In genomic region chr7:29499932-29500331, GRCh38 we compare ENCODE assay signal across 28 cellular contexts.
"Had no signal": no experiment of that assay in that cellular context is flagged by ENCODE, and none has a peak within 500 bp of the region (broad histone marks: within the 10 kb centered on the region; RNA-seq: fewer than 3 reads in every experiment).

No MANE protein-coding gene starts in this region.

- H3K79me2 ChIP-seq: hepatocyte had no signal

- H3K36me3 Mint-ChIP-seq: mesothelial cell of epicardium; naive thymus-derived CD4-positive, alpha-beta T cell had no signal

- H3K9me3 ChIP-seq: gastrocnemius medialis, left lung, prostate gland, right atrium auricular region, suprapubic skin, transverse colon, upper lobe of right lung, uterus had no signal

- H3K4me1 Mint-ChIP-seq: naive thymus-derived CD4-positive, alpha-beta T cell; stimulated activated naive CD8-positive, alpha-beta T cell treated with anti-CD3 and anti-CD28 coated beads, Interleukin-15, amount 100 ng/mL, for 72 hours had no signal

- H3K27me3 Mint-ChIP-seq: effector memory CD8-positive, alpha-beta T cell; stimulated activated naive CD8-positive, alpha-beta T cell treated with anti-CD3 and anti-CD28 coated beads, Interleukin-15, amount 100 ng/mL, for 72 hours had no signal

- H3K9me3 Mint-ChIP-seq: effector memory CD8-positive, alpha-beta T cell; mesothelial cell of epicardium; nephron; neural progenitor cell; stimulated activated naive CD8-positive, alpha-beta T cell treated with anti-CD3 and anti-CD28 coated beads, Interleukin-15, amount 100 ng/mL, for 72 hours had no signal

- ATAC-seq: effector memory CD8-positive, alpha-beta T cell; gastrocnemius medialis; left lung; naive thymus-derived CD4-positive, alpha-beta T cell; sciatic nerve; stimulated activated naive CD8-positive, alpha-beta T cell treated with anti-CD3 and anti-CD28 coated beads, Interleukin-15, amount 100 ng/mL, for 72 hours; upper lobe of right lung had no signal

- H3K27ac ChIP-seq: gastrocnemius medialis, hepatocyte, left lung, neural progenitor cell, prostate gland, right atrium auricular region, suprapubic skin, transverse colon, upper lobe of right lung, uterus had no signal

- FAIRE-seq: endometrium, kidney had no signal

- H3K4me3 ChIP-seq: gastrocnemius medialis, hepatocyte, left lung, neural progenitor cell, prostate gland, right atrium auricular region, smooth muscle cell, suprapubic skin, transverse colon, upper lobe of right lung, uterus had no signal

- H2AFZ ChIP-seq: hepatocyte, neural progenitor cell had no signal

- H3K4me3 Mint-ChIP-seq: effector memory CD8-positive, alpha-beta T cell; mesothelial cell of epicardium; naive thymus-derived CD4-positive, alpha-beta T cell; nephron; neural progenitor cell; stimulated activated naive CD8-positive, alpha-beta T cell treated with anti-CD3 and anti-CD28 coated beads, Interleukin-15, amount 100 ng/mL, for 72 hours had no signal

- H3K27ac Mint-ChIP-seq: effector memory CD8-positive, alpha-beta T cell; mesothelial cell of epicardium; naive thymus-derived CD4-positive, alpha-beta T cell; nephron; neural progenitor cell; stimulated activated naive CD8-positive, alpha-beta T cell treated with anti-CD3 and anti-CD28 coated beads, Interleukin-15, amount 100 ng/mL, for 72 hours had no signal

- H3K36me3 ChIP-seq: gastrocnemius medialis, left lung, neural progenitor cell, prostate gland, right atrium auricular region, suprapubic skin, uterus had no signal

- H3K4me1 ChIP-seq: gastrocnemius medialis, left lung, prostate gland, right atrium auricular region, suprapubic skin, transverse colon, upper lobe of right lung, uterus had no signal

- H3K4me2 ChIP-seq: hepatocyte, neural progenitor cell, smooth muscle cell had no signal

- H3K9ac ChIP-seq: neural progenitor cell had no signal

- H3K27me3 ChIP-seq: gastrocnemius medialis, hepatocyte, left lung, neural progenitor cell, right atrium auricular region, suprapubic skin, transverse colon, upper lobe of right lung, uterus had no signal

- DNase-seq: cortex of kidney; effector memory CD8-positive, alpha-beta T cell; erythroblast; gastrocnemius medialis; head of caudate nucleus; kidney; left lung; mesenchymal stem cell; naive thymus-derived CD4-positive, alpha-beta T cell; stimulated activated CD4-positive, alpha-beta T cell treated with anti-CD3 and anti-CD28 coated beads, Interleukin-12 subunit alpha, Interleukin-12 subunit beta, amount 100 ng/mL, for 4 hours; stimulated activated CD4-positive, alpha-beta T cell treated with anti-CD3 and anti-CD28 coated beads, Interleukin-1b, Interleukin-23, amount 100 ng/mL, for 48 hours; stimulated activated CD4-positive, alpha-beta T cell treated with anti-CD3 and anti-CD28 coated beads, Interleukin-4, amount 100 ng/mL, for 1 hour; stimulated activated CD8-positive, alpha-beta memory T cell treated with anti-CD3 and anti-CD28 coated beads, Interleukin-4, amount 100 ng/mL, for 48 hours; stimulated activated naive CD4-positive, alpha-beta T cell; stimulated activated naive CD8-positive, alpha-beta T cell treated with anti-CD3 and anti-CD28 coated beads, Interleukin-15, amount 100 ng/mL, for 72 hours; transverse colon; upper lobe of right lung; uterus had no signal
